In the genomic region with DNA sequence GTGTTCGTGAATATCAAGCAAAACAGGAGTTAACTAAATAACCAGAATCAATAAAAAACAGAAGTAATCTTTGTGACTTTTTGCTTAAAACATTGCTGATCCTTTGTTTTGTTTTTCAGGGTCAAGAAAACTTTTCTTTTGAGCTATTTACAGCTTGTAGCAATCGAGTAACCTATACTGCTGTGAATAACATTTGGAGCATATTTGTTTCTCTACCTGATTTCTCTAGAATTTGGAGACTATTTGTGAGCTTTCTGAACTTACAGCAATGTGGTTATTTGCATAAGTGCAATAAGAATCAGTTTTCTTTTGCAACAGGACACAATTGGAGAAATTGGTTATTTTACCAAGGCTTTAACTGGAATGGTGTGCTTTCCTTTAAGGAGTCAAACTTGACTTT, we compare ENCODE assay signal across 6 cellular contexts.
"Had no signal": no experiment of that assay in that cellular context is flagged by ENCODE, and none has a peak within 500 bp of the region (broad histone marks: within the 10 kb centered on the region; RNA-seq: fewer than 3 reads in every experiment).

No MANE protein-coding gene starts in this region.

- DNase-seq: H9, HCEC 1CT, HFFc6, KG1 had no signal

- H3K27ac ChIP-seq: HL-60 had no signal

- H3K4me3 ChIP-seq: GM23338 had no signal

- H3K4me2 ChIP-seq: GM23338 had no signal
